ENCODE assay signal across 23 cellular contexts in the genomic region with DNA sequence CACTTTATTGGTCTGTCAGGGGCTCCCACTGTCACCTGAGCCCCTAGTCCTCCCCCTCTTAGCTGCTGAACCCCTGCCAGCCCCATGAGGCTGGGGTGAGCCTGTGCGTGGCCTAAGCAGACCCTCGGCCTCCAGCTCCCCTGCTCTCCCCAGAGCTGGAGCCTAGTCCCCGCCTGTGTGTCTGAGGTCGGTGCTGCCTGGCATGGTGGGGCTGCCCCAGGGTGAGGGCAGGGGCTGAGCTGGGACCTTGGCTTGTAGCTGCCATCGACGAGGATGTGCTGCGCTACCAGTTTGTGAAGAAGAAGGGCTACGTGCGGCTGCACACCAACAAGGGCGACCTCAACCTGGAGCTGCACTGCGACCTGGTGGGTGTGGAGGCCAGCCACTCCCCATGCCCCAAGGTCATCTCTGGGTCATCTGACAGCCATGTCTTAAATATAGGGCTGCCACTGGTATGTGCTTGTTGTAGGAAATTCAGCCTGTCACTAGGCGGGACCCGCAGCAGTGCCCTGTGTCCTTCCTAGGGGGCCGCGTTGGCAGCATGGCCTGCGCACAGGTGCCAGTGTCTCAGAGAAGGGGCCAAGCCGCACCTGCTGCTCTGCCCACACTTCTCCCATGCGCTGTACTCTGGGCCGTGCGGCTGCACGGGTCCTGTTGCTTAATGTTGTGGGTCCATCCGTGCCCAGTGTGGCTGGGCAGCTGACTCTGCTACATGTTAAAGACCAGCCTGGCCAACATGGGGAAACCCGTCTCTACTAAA. TPM values are rescaled to one million over a fixed set of nuclear protein-coding genes. Genes with fewer than 3 reads are reported as not detected.
A peak's percentile ranks its signal among the peaks of the same experiment; 100 is the strongest.
DNase-seq lines count a peak whose midpoint lies in the region; ATAC-seq, FAIRE-seq and TF ChIP-seq lines count a peak whose summit lies in the region.
"Had no signal": no experiment of that assay in that cellular context is flagged by ENCODE, and none has a peak within 500 bp of the region (broad histone marks: within the 10 kb centered on the region; RNA-seq: fewer than 3 reads in every experiment).

No MANE protein-coding gene starts in this region.

- no peaks in the 10 kb centered on the region for H4K20me1 ChIP-seq in HepG2 (ENCODE audit: insufficient read depth, low read length)

- H3K9ac ChIP-seq in HepG2 (ENCODE audit: insufficient read depth, low read depth, low read length): no peak overlapping the region
- H3K9ac ChIP-seq in endodermal cell (ENCODE audit: extremely low read depth, low read length, poor library complexity, severe bottlenecking): no peak overlapping the region

- WGBS in HepG2 (ENCODE audit: low lambda C conversion rate): 100% methylated on average over 5 of the region's 23 CpGs
- WGBS in right lobe of liver (ENCODE audit: insufficient coverage, low coverage, low lambda C conversion rate, missing lambda C conversion rate): no CpG with 5 or more reads among the region's 23 CpGs
- 94 to 95% methylated on average over 23 of the region's 23 CpGs for WGBS in endodermal cell (ENCODE audit: insufficient coverage in 1 of 2, insufficient read length in 1 of 2), 2 experiments
- 50 to 53% methylated on average over 23 of the region's 23 CpGs for WGBS in pancreas, 2 donors

- FAIRE-seq in HepG2 (lab: Jason Lieb, UNC) (no peak), pancreas (lab: Jason Lieb, UNC) (no peak)
- FAIRE-seq: D721Med, G401.6, GM12891, HTR-8/SVneo had no signal

- intact Hi-C loops in HepG2 (cut with micrococcal nuclease; ENCODE audit: unreplicated experiment): no loop called here
- intact Hi-C loops in right lobe of liver (cut with DNase I): no loop called here
- intact Hi-C loops in pancreas (cut with DNase I): no loop called here

- in situ Hi-C loops in HepG2 (cut with HindIII; ENCODE audit: extremely low pct_ligation_motif_present, low pct_unique_long_range_greater_than_20kb): no loop called here

- CTCF ChIA-PET in HepG2 (lab: Yijun Ruan, JAX; ENCODE audit: low intra/inter-chr PET ratio, low total read pairs): no interaction called here

- no peak for TF ChIP-seq RAD21 in HepG2 (CRISPR knock-in tag; IDR thresholded peaks at IDR 0.05)

- H3K27ac ChIP-seq in HepG2 (ENCODE audit: extremely low read length, insufficient read depth, low read length): no peak overlapping the region
- no peak overlapping the region for H3K27ac ChIP-seq in right lobe of liver
- H3K27ac ChIP-seq in endodermal cell (ENCODE audit: low read depth, low read length): no peak overlapping the region
- peak overlapping the region; percentile 67 to 84 (median 74) for H3K27ac ChIP-seq in pancreas

- H3K27me3 Mint-ChIP-seq in endodermal cell (ENCODE audit: insufficient read depth): no peaks in the 10 kb centered on the region
- no peaks in the 10 kb centered on the region for H3K27me3 Mint-ChIP-seq in mesothelial cell of epicardium (ENCODE audit: low read depth)
- H3K27me3 Mint-ChIP-seq: B cell had no signal

- H3K9me3 ChIP-seq in HepG2 (ENCODE audit: low read length) (no peaks in the 10 kb centered on the region), right lobe of liver (no peaks in the 10 kb centered on the region), endodermal cell (ENCODE audit: control insufficient read depth, low read length) (no peaks in the 10 kb centered on the region), pancreas (no peaks in the 10 kb centered on the region)

- H3K4me1 Mint-ChIP-seq in endodermal cell: no peaks in the 10 kb centered on the region
- no peaks in the 10 kb centered on the region for H3K4me1 Mint-ChIP-seq in mesothelial cell of epicardium
- H3K4me1 Mint-ChIP-seq: CD14-positive monocyte, H9 had no signal

- ATAC-seq in HepG2 (no peak; the same call in 2 of the 3 replicates), right lobe of liver (no peak), pancreas (peak; percentile 79 to 83 (median 81)), HG02763 (IDR thresholded peaks at IDR 0.05; ENCODE audit: unreplicated experiment) (no peak)
- ATAC-seq: CD8-positive, alpha-beta T cell had no signal

- no peak for DNase-seq in HepG2 (ENCODE audit: low spot score)
- no peak for DNase-seq in right lobe of liver
- peak; percentile 26 for DNase-seq in endodermal cell
- DNase-seq in pancreas: peak; percentile 82 to 95 (median 88)
- DNase-seq in activated CD4-positive, alpha-beta T cell treated with anti-CD3 and anti-CD28 coated beads for 48 hours: no peak
- no peak for DNase-seq in Ammon's horn (ENCODE audit: low spot score)
- no peak for DNase-seq in mesothelial cell of epicardium (ENCODE audit: low spot score in 2 of 2, unreplicated experiment in 2 of 2)
- DNase-seq: ACHN; CD8-positive, alpha-beta T cell; COR-L47; DMS153; DMS79 treated with DMSO at 0.1 percent for 48 hours; EL; GOT3; H9 had no signal

- TF ChIP-seq POLR2A in HepG2 (IDR thresholded peaks at IDR 0.05; ENCODE audit: insufficient read depth in 1 of 2, low read depth in 2 of 2, low read length in 2 of 2) (no peak), right lobe of liver (IDR thresholded peaks at IDR 0.05) (no peak)

- H3K27me3 ChIP-seq in HepG2 (ENCODE audit: control insufficient read depth in 1 of 2, insufficient read depth in 2 of 2, low read length in 2 of 2) (no peaks in the 10 kb centered on the region; a peak in 1 of 5 replicates), right lobe of liver (no peaks in the 10 kb centered on the region), endodermal cell (ENCODE audit: control insufficient read depth, insufficient read depth, low read length, poor library complexity, severe bottlenecking) (no peaks in the 10 kb centered on the region), pancreas (no peaks in the 10 kb centered on the region)

- POLR2A ChIA-PET in HepG2 (lab: Yijun Ruan, JAX): interaction anchor here (1.1 kb wide), 1 partner anchor 14 kb away, joined by 5 read pairs; no protein-coding TSS in a partner anchor

- TF ChIP-seq CTCF in HepG2 (CRISPR knock-in tag; IDR thresholded peaks at IDR 0.05) (no peak), right lobe of liver (IDR thresholded peaks at IDR 0.05) (no peak), endodermal cell (conservative IDR thresholded peaks at IDR 0.05) (no peak), pancreas (IDR thresholded peaks at IDR 0.05) (no peak), mesothelial cell of epicardium (IDR thresholded peaks at IDR 0.05; ENCODE audit: unreplicated experiment) (no peak)

- no peak overlapping the region for H3K27ac Mint-ChIP-seq in endodermal cell
- H3K27ac Mint-ChIP-seq in mesothelial cell of epicardium: no peak overlapping the region
- H3K27ac Mint-ChIP-seq: B cell; CD8-positive, alpha-beta T cell; H9 had no signal

- H3K4me1 ChIP-seq in HepG2 (ENCODE audit: insufficient read depth, low read length): no peaks in the 10 kb centered on the region
- H3K4me1 ChIP-seq in right lobe of liver: no peaks in the 10 kb centered on the region
- H3K4me1 ChIP-seq in endodermal cell (ENCODE audit: control insufficient read depth, insufficient read depth, low read length): no peaks in the 10 kb centered on the region
- peaks cover 29 to 31% (median 31%) of the 10 kb centered on the region in 3 donors for H3K4me1 ChIP-seq in pancreas

- H3K36me3 ChIP-seq in HepG2 (replicated peaks in 1 of 2; ENCODE audit: control insufficient read depth in 1 of 2, insufficient read depth in 2 of 2, low read length in 2 of 2) (peaks cover 27 to 76% of the 10 kb centered on the region in 2 experiments; a peak in 4 of 5 replicates), right lobe of liver (peaks cover 0 to 42% (median 23%) of the 10 kb centered on the region in 4 donors), endodermal cell (ENCODE audit: control insufficient read depth, insufficient read depth, low read length) (peaks cover 26% of the 10 kb centered on the region), pancreas (peaks cover 0 to 15% (median 7%) of the 10 kb centered on the region in 3 donors)

- TF ChIP-seq EP300 in HepG2 (IDR thresholded peaks at IDR 0.05; ENCODE audit: low read depth in 2 of 2, low read length in 2 of 2) (no peak), HepG2 (CRISPR knock-in tag; IDR thresholded peaks at IDR 0.05; ENCODE audit: borderline replicate concordance) (no peak)

- H3K4me3 Mint-ChIP-seq in endodermal cell: no peak overlapping the region
- no peak overlapping the region for H3K4me3 Mint-ChIP-seq in mesothelial cell of epicardium
- H3K4me3 Mint-ChIP-seq: B cell; CD14-positive monocyte; CD8-positive, alpha-beta T cell; H9 had no signal

- H3K36me3 Mint-ChIP-seq in endodermal cell (ENCODE audit: low read depth): peaks cover 47% of the 10 kb centered on the region
- peaks cover 27% of the 10 kb centered on the region for H3K36me3 Mint-ChIP-seq in mesothelial cell of epicardium

- H2AFZ ChIP-seq in HepG2 (ENCODE audit: low read length): no peak overlapping the region

- H3K9me3 Mint-ChIP-seq in endodermal cell (no peaks in the 10 kb centered on the region), mesothelial cell of epicardium (no peaks in the 10 kb centered on the region)
- H3K9me3 Mint-ChIP-seq: CD14-positive monocyte; CD8-positive, alpha-beta T cell; H9 had no signal

- H3K79me2 ChIP-seq in HepG2 (ENCODE audit: insufficient read depth, low read length): no peaks in the 10 kb centered on the region

- no TSS peak for BruUV-seq in HepG2 (replicated peaks; lab: Mats Ljungman, UMichigan)

- no peak overlapping the region for H3K4me3 ChIP-seq in HepG2 (replicated peaks in 1 of 3; ENCODE audit: insufficient read depth in 1 of 3, low read depth in 2 of 3, low read length in 3 of 3)
- H3K4me3 ChIP-seq in right lobe of liver: no peak overlapping the region
- H3K4me3 ChIP-seq in endodermal cell (ENCODE audit: low read length): no peak overlapping the region
- H3K4me3 ChIP-seq in pancreas: no peak overlapping the region

- H3K4me2 ChIP-seq in HepG2 (ENCODE audit: low read depth, low read length): no peak overlapping the region

RNA-seq across cellular contexts. Expression of gene PPIL2, which starts 21.0 kb away (rescaled TPM):
- total RNA-seq in HepG2 (2016; rRNA removed; fragmentation: Illumina TruSeq; extraction: Trizol) (31.6 and 31.9 TPM in 2 replicates), right lobe of liver (10 to 100 TPM; 18.9 to 24.2 (median 22.1) TPM), endodermal cell (10 to 100 TPM; 39.9 to 41.2 TPM), pancreas (10 to 100 TPM; 21.1 to 33.5 (median 27.7) TPM), mesothelial cell of epicardium (40.5 to 44.8 TPM (median 41.2 TPM) in 3 replicates)
- 9.2 and 10.5 TPM in 2 replicates for total RNA-seq in HepG2 (2016; cell fraction: cytosol; rRNA removed; fragmentation: Illumina TruSeq; extraction: Trizol; ENCODE audit: low read depth)
- total RNA-seq in HepG2 (2016; cell fraction: insoluble cytoplasmic fraction; rRNA removed; fragmentation: Illumina TruSeq; extraction: Trizol): 23.6 and 33.0 TPM in 2 replicates
- total RNA-seq in HepG2 (2016; cell fraction: membrane; rRNA removed; fragmentation: Illumina TruSeq; extraction: Trizol): 9.1 and 9.4 TPM in 2 replicates
- 42.7 and 45.7 TPM in 2 replicates for total RNA-seq in HepG2 (2016; cell fraction: nucleus; rRNA removed; fragmentation: Illumina TruSeq; extraction: Trizol)
- polyA plus RNA-seq in HepG2 (2011; rRNA removed) (56.1 and 59.4 TPM in 2 replicates), pancreas (10 to 100 TPM; 54.2 to 57.0 TPM)
- 22.8 and 28.5 TPM in 2 replicates for polyA plus RNA-seq in HepG2 (2011; cell fraction: cytosol; rRNA removed)
- polyA plus RNA-seq in HepG2 (2011; cell fraction: nucleus; rRNA removed): 197 and 240 TPM in 2 replicates
- 26.0 and 29.4 TPM in 2 replicates for polyA plus RNA-seq in HepG2 (2012)
- 2.5 and 3.3 TPM in 2 replicates for polyA plus RNA-seq in HepG2 (2016; cell fraction: cytosol; fragmentation: Illumina TruSeq; extraction: Trizol; ENCODE audit: low read depth)
- polyA plus RNA-seq in HepG2 (2016; cell fraction: insoluble cytoplasmic fraction; fragmentation: Illumina TruSeq; extraction: Trizol; ENCODE audit: low read depth): 30.7 and 39.2 TPM in 2 replicates
- polyA plus RNA-seq in HepG2 (2016; cell fraction: membrane; fragmentation: Illumina TruSeq; extraction: Trizol; ENCODE audit: low read depth): 6.2 and 7.6 TPM in 2 replicates
- polyA plus RNA-seq in HepG2 (2016; cell fraction: nucleus; fragmentation: Illumina TruSeq; extraction: Trizol; ENCODE audit: insufficient read depth, low read depth): 66.3 and 80.1 TPM in 2 replicates
- 22.5 and 39.0 TPM in 2 replicates for polyA minus RNA-seq in HepG2 (2011; rRNA and poly(A)+ RNA removed; ENCODE audit: low replicate concordance)
- 15.4 and 16.6 TPM in 2 replicates for polyA minus RNA-seq in HepG2 (2011; cell fraction: cytosol; rRNA and poly(A)+ RNA removed)
- polyA minus RNA-seq in HepG2 (2011; cell fraction: nucleus; rRNA and poly(A)+ RNA removed): 108 and 114 TPM in 2 replicates
- 39.4 TPM for polyA plus RNA-seq in endodermal cell (2013, experiment 1 of 2)
- polyA plus RNA-seq in endodermal cell (2013, experiment 2 of 2): 35.8 TPM

RNA-seq across cellular contexts. Expression of gene SDF2L1, which starts 44.7 kb away (rescaled TPM):
- total RNA-seq in HepG2 (2016; rRNA removed; fragmentation: Illumina TruSeq; extraction: Trizol): 39.7 and 57.4 TPM in 2 replicates
- total RNA-seq in HepG2 (2016; cell fraction: cytosol; rRNA removed; fragmentation: Illumina TruSeq; extraction: Trizol; ENCODE audit: low read depth): 33.2 and 40.3 TPM in 2 replicates
- total RNA-seq in HepG2 (2016; cell fraction: insoluble cytoplasmic fraction; rRNA removed; fragmentation: Illumina TruSeq; extraction: Trizol): 40.0 and 62.7 TPM in 2 replicates
- total RNA-seq in HepG2 (2016; cell fraction: membrane; rRNA removed; fragmentation: Illumina TruSeq; extraction: Trizol): 45.7 and 54.6 TPM in 2 replicates
- total RNA-seq in HepG2 (2016; cell fraction: nucleus; rRNA removed; fragmentation: Illumina TruSeq; extraction: Trizol): 34.2 and 40.4 TPM in 2 replicates
- 16.6 and 18.0 TPM in 2 replicates for polyA plus RNA-seq in HepG2 (2011; rRNA removed)
- polyA plus RNA-seq in HepG2 (2011; cell fraction: cytosol; rRNA removed): 15.2 and 26.9 TPM in 2 replicates
- 10.9 and 11.0 TPM in 2 replicates for polyA plus RNA-seq in HepG2 (2011; cell fraction: nucleus; rRNA removed)
- polyA plus RNA-seq in HepG2 (2012): 13.3 and 21.0 TPM in 2 replicates
- 42.3 and 50.0 TPM in 2 replicates for polyA plus RNA-seq in HepG2 (2016; cell fraction: cytosol; fragmentation: Illumina TruSeq; extraction: Trizol; ENCODE audit: low read depth)
- polyA plus RNA-seq in HepG2 (2016; cell fraction: insoluble cytoplasmic fraction; fragmentation: Illumina TruSeq; extraction: Trizol; ENCODE audit: low read depth): 46.2 TPM in 2 replicates
- 43.9 and 48.5 TPM in 2 replicates for polyA plus RNA-seq in HepG2 (2016; cell fraction: membrane; fragmentation: Illumina TruSeq; extraction: Trizol; ENCODE audit: low read depth)
- polyA plus RNA-seq in HepG2 (2016; cell fraction: nucleus; fragmentation: Illumina TruSeq; extraction: Trizol; ENCODE audit: insufficient read depth, low read depth): 73.9 and 89.3 TPM in 2 replicates
- 24.5 and 32.2 TPM in 2 replicates for polyA minus RNA-seq in HepG2 (2011; rRNA and poly(A)+ RNA removed; ENCODE audit: low replicate concordance)
- 8.3 and 14.1 TPM in 2 replicates for polyA minus RNA-seq in HepG2 (2011; cell fraction: cytosol; rRNA and poly(A)+ RNA removed)
- polyA minus RNA-seq in HepG2 (2011; cell fraction: nucleus; rRNA and poly(A)+ RNA removed): 2.6 and 5.5 TPM in 2 replicates
- 10 to 100 TPM; 33.1 to 85.7 (median 71.6) TPM for total RNA-seq in right lobe of liver
- 10 to 100 TPM; 30.3 to 61.4 TPM for total RNA-seq in endodermal cell
- 17.6 TPM for polyA plus RNA-seq in endodermal cell (2013, experiment 1 of 2)
- polyA plus RNA-seq in endodermal cell (2013, experiment 2 of 2): 20.9 TPM
- total RNA-seq in pancreas: 10 to 100 TPM; 24.0 to 49.2 (median 33.4) TPM
- 10 to 100 TPM; 33.1 to 47.7 TPM for polyA plus RNA-seq in pancreas
- total RNA-seq in mesothelial cell of epicardium: 19.6 to 22.1 TPM (median 20.2 TPM) in 3 replicates

RNA-seq across cellular contexts. Expression of gene YPEL1, which starts 48.8 kb away (rescaled TPM):
- total RNA-seq in HepG2 (2016; rRNA removed; fragmentation: Illumina TruSeq; extraction: Trizol) (0.21 and 0.33 TPM in 2 replicates), right lobe of liver (10 to 100 TPM in 1 of 6 experiments, 1 to 10 TPM in 5; 1.0 to 11.2 (median 2.7) TPM), endodermal cell (10 to 100 TPM; 13.4 to 23.4 TPM), pancreas (1 to 10 TPM; 2.0 to 7.2 (median 2.7) TPM), mesothelial cell of epicardium (17.2 to 18.4 TPM (median 17.8 TPM) in 3 replicates)
- total RNA-seq in HepG2 (2016; cell fraction: cytosol; rRNA removed; fragmentation: Illumina TruSeq; extraction: Trizol; ENCODE audit: low read depth): 0.97 and 1.2 TPM in 2 replicates
- 0.16 and 0.22 TPM in 2 replicates for total RNA-seq in HepG2 (2016; cell fraction: insoluble cytoplasmic fraction; rRNA removed; fragmentation: Illumina TruSeq; extraction: Trizol)
- total RNA-seq in HepG2 (2016; cell fraction: membrane; rRNA removed; fragmentation: Illumina TruSeq; extraction: Trizol): 0.77 and 1.3 TPM in 2 replicates
- total RNA-seq in HepG2 (2016; cell fraction: nucleus; rRNA removed; fragmentation: Illumina TruSeq; extraction: Trizol): 0.12 and 0.13 TPM in 2 replicates
- polyA plus RNA-seq in HepG2 (2011; rRNA removed) (1.9 and 2.5 TPM in 2 replicates), pancreas (1 to 10 TPM; 2.4 to 3.1 TPM)
- 0.96 and 1.0 TPM in 2 replicates for polyA plus RNA-seq in HepG2 (2011; cell fraction: cytosol; rRNA removed)
- 1.5 and 1.6 TPM in 2 replicates for polyA plus RNA-seq in HepG2 (2011; cell fraction: nucleus; rRNA removed)
- polyA plus RNA-seq in HepG2 (2012): 0.58 and 1.1 TPM in 2 replicates
- 0.79 and 1.7 TPM in 2 replicates for polyA plus RNA-seq in HepG2 (2016; cell fraction: cytosol; fragmentation: Illumina TruSeq; extraction: Trizol; ENCODE audit: low read depth)
- polyA plus RNA-seq in HepG2 (2016; cell fraction: insoluble cytoplasmic fraction; fragmentation: Illumina TruSeq; extraction: Trizol; ENCODE audit: low read depth): 0.34 and 0.50 TPM in 2 replicates
- polyA plus RNA-seq in HepG2 (2016; cell fraction: membrane; fragmentation: Illumina TruSeq; extraction: Trizol; ENCODE audit: low read depth): 1.0 and 1.3 TPM in 2 replicates
- 0.42 and 0.67 TPM in 2 replicates for polyA plus RNA-seq in HepG2 (2016; cell fraction: nucleus; fragmentation: Illumina TruSeq; extraction: Trizol; ENCODE audit: insufficient read depth, low read depth)
- 0.72 and 0.86 TPM in 2 replicates for polyA minus RNA-seq in HepG2 (2011; rRNA and poly(A)+ RNA removed; ENCODE audit: low replicate concordance)
- 0.69 and 0.70 TPM in 2 replicates for polyA minus RNA-seq in HepG2 (2011; cell fraction: cytosol; rRNA and poly(A)+ RNA removed)
- 0.77 and 1.6 TPM in 2 replicates for polyA minus RNA-seq in HepG2 (2011; cell fraction: nucleus; rRNA and poly(A)+ RNA removed)
- polyA plus RNA-seq in endodermal cell (2013, experiment 1 of 2): 27.1 TPM
- 27.2 TPM for polyA plus RNA-seq in endodermal cell (2013, experiment 2 of 2)

RNA-seq across cellular contexts. Expression of gene CCDC116, which starts 54.3 kb away (rescaled TPM):
- total RNA-seq in HepG2 (2016; rRNA removed; fragmentation: Illumina TruSeq; extraction: Trizol): 0.33 TPM in 1 of 2 replicates, not detected in the other
- 0.09 TPM in 1 of 2 replicates, not detected in the other for total RNA-seq in HepG2 (2016; cell fraction: cytosol; rRNA removed; fragmentation: Illumina TruSeq; extraction: Trizol; ENCODE audit: low read depth)
- 0.13 and 0.15 TPM in 2 replicates for total RNA-seq in HepG2 (2016; cell fraction: insoluble cytoplasmic fraction; rRNA removed; fragmentation: Illumina TruSeq; extraction: Trizol)
- 0.28 TPM in 1 of 2 replicates, not detected in the other for total RNA-seq in HepG2 (2016; cell fraction: membrane; rRNA removed; fragmentation: Illumina TruSeq; extraction: Trizol)
- total RNA-seq in HepG2 (2016; cell fraction: nucleus; rRNA removed; fragmentation: Illumina TruSeq; extraction: Trizol): 0.19 and 0.28 TPM in 2 replicates
- 0.05 and 0.15 TPM in 2 replicates for polyA plus RNA-seq in HepG2 (2011; rRNA removed)
- 0.04 and 0.13 TPM in 2 replicates for polyA plus RNA-seq in HepG2 (2011; cell fraction: cytosol; rRNA removed)
- polyA plus RNA-seq in HepG2 (2011; cell fraction: nucleus; rRNA removed): 0.78 and 0.79 TPM in 2 replicates
- 0.05 and 0.15 TPM in 2 replicates for polyA plus RNA-seq in HepG2 (2012)
- polyA plus RNA-seq in HepG2 (2016; cell fraction: cytosol; fragmentation: Illumina TruSeq; extraction: Trizol; ENCODE audit: low read depth): 0.05 and 0.07 TPM in 2 replicates
- polyA plus RNA-seq in HepG2 (2016; cell fraction: insoluble cytoplasmic fraction; fragmentation: Illumina TruSeq; extraction: Trizol; ENCODE audit: low read depth): 0.17 TPM in 1 of 2 replicates, not detected in the other
- polyA plus RNA-seq in HepG2 (2016; cell fraction: membrane; fragmentation: Illumina TruSeq; extraction: Trizol; ENCODE audit: low read depth): 0.16 TPM in 1 of 2 replicates, not detected in the other
- 0.64 and 0.97 TPM in 2 replicates for polyA plus RNA-seq in HepG2 (2016; cell fraction: nucleus; fragmentation: Illumina TruSeq; extraction: Trizol; ENCODE audit: insufficient read depth, low read depth)
- 0.07 and 0.12 TPM in 2 replicates for polyA minus RNA-seq in HepG2 (2011; rRNA and poly(A)+ RNA removed; ENCODE audit: low replicate concordance)
- not detected in 2 replicates for polyA minus RNA-seq in HepG2 (2011; cell fraction: cytosol; rRNA and poly(A)+ RNA removed)
- 0.39 and 0.50 TPM in 2 replicates for polyA minus RNA-seq in HepG2 (2011; cell fraction: nucleus; rRNA and poly(A)+ RNA removed)
- not detected for total RNA-seq in right lobe of liver
- under 1 TPM; 0.46 to 0.84 TPM for total RNA-seq in endodermal cell
- 0.53 TPM for polyA plus RNA-seq in endodermal cell (2013, experiment 1 of 2)
- polyA plus RNA-seq in endodermal cell (2013, experiment 2 of 2): 0.41 TPM
- under 1 TPM in 5 of 6 donors, not detected in 1; 0.12 to 0.34 (median 0.19) TPM for total RNA-seq in pancreas
- polyA plus RNA-seq in pancreas: 1 to 10 TPM; 1.2 to 1.3 TPM
- 0.78 to 1.3 TPM (median 0.84 TPM) in 3 replicates for total RNA-seq in mesothelial cell of epicardium
- total RNA-seq: A172 had no signal
- polyA plus RNA-seq: CD14-positive monocyte had no signal

RNA-seq across cellular contexts. Expression of gene YDJC, which starts 57.0 kb away (rescaled TPM):
- total RNA-seq in HepG2 (2016; rRNA removed; fragmentation: Illumina TruSeq; extraction: Trizol): 27.0 and 32.0 TPM in 2 replicates
- 18.2 and 18.6 TPM in 2 replicates for total RNA-seq in HepG2 (2016; cell fraction: cytosol; rRNA removed; fragmentation: Illumina TruSeq; extraction: Trizol; ENCODE audit: low read depth)
- total RNA-seq in HepG2 (2016; cell fraction: insoluble cytoplasmic fraction; rRNA removed; fragmentation: Illumina TruSeq; extraction: Trizol): 28.2 and 30.6 TPM in 2 replicates
- 30.4 and 39.2 TPM in 2 replicates for total RNA-seq in HepG2 (2016; cell fraction: membrane; rRNA removed; fragmentation: Illumina TruSeq; extraction: Trizol)
- total RNA-seq in HepG2 (2016; cell fraction: nucleus; rRNA removed; fragmentation: Illumina TruSeq; extraction: Trizol): 14.3 and 16.0 TPM in 2 replicates
- polyA plus RNA-seq in HepG2 (2011; rRNA removed): 15.3 and 19.9 TPM in 2 replicates
- 15.7 and 30.3 TPM in 2 replicates for polyA plus RNA-seq in HepG2 (2011; cell fraction: cytosol; rRNA removed)
- 42.4 and 43.1 TPM in 2 replicates for polyA plus RNA-seq in HepG2 (2011; cell fraction: nucleus; rRNA removed)
- polyA plus RNA-seq in HepG2 (2012): 10.8 and 14.7 TPM in 2 replicates
- 20.1 and 25.1 TPM in 2 replicates for polyA plus RNA-seq in HepG2 (2016; cell fraction: cytosol; fragmentation: Illumina TruSeq; extraction: Trizol; ENCODE audit: low read depth)
- 30.6 and 33.5 TPM in 2 replicates for polyA plus RNA-seq in HepG2 (2016; cell fraction: insoluble cytoplasmic fraction; fragmentation: Illumina TruSeq; extraction: Trizol; ENCODE audit: low read depth)
- 32.1 and 32.9 TPM in 2 replicates for polyA plus RNA-seq in HepG2 (2016; cell fraction: membrane; fragmentation: Illumina TruSeq; extraction: Trizol; ENCODE audit: low read depth)
- polyA plus RNA-seq in HepG2 (2016; cell fraction: nucleus; fragmentation: Illumina TruSeq; extraction: Trizol; ENCODE audit: insufficient read depth, low read depth): 31.4 and 34.1 TPM in 2 replicates
- polyA minus RNA-seq in HepG2 (2011; rRNA and poly(A)+ RNA removed; ENCODE audit: low replicate concordance): 24.6 and 29.4 TPM in 2 replicates
- polyA minus RNA-seq in HepG2 (2011; cell fraction: cytosol; rRNA and poly(A)+ RNA removed): 8.5 and 10.8 TPM in 2 replicates
- polyA minus RNA-seq in HepG2 (2011; cell fraction: nucleus; rRNA and poly(A)+ RNA removed): 11.7 and 13.1 TPM in 2 replicates
- total RNA-seq in right lobe of liver: 10 to 100 TPM in 2 of 6 experiments, 1 to 10 TPM in 4; 7.1 to 29.0 (median 7.8) TPM
- total RNA-seq in endodermal cell: 10 to 100 TPM; 16.4 to 19.9 TPM
- 11.6 TPM for polyA plus RNA-seq in endodermal cell (2013, experiment 1 of 2)
- polyA plus RNA-seq in endodermal cell (2013, experiment 2 of 2): 11.3 TPM
- 10 to 100 TPM; 11.2 to 22.5 (median 13.6) TPM for total RNA-seq in pancreas
- 10 to 100 TPM; 23.8 to 25.1 TPM for polyA plus RNA-seq in pancreas
- 25.3 to 26.2 TPM (median 25.8 TPM) in 3 replicates for total RNA-seq in mesothelial cell of epicardium

Comparison
In these comparisons a context has a peak if more than half of its experiments do, and no peak if none do; other contexts are left out.
1. ATAC-seq: peak in pancreas (4 of 4); none in HepG2 (single experiment), right lobe of liver (0 of 4) and HG02763 (single experiment).
2. DNase-seq: peak in endodermal cell (single experiment) and pancreas (6 of 6); none in HepG2 (single experiment), right lobe of liver (0 of 3), activated CD4-positive, alpha-beta T cell treated with anti-CD3 and anti-CD28 coated beads for 48 hours (single experiment), Ammon's horn (single experiment) and mesothelial cell of epicardium (0 of 2).
3. H3K27ac ChIP-seq: peak in pancreas (4 of 4); none in HepG2 (single experiment), right lobe of liver (0 of 3) and endodermal cell (single experiment).